Comparison of ENCODE assay signal across 8 cellular contexts in the genomic region with DNA sequence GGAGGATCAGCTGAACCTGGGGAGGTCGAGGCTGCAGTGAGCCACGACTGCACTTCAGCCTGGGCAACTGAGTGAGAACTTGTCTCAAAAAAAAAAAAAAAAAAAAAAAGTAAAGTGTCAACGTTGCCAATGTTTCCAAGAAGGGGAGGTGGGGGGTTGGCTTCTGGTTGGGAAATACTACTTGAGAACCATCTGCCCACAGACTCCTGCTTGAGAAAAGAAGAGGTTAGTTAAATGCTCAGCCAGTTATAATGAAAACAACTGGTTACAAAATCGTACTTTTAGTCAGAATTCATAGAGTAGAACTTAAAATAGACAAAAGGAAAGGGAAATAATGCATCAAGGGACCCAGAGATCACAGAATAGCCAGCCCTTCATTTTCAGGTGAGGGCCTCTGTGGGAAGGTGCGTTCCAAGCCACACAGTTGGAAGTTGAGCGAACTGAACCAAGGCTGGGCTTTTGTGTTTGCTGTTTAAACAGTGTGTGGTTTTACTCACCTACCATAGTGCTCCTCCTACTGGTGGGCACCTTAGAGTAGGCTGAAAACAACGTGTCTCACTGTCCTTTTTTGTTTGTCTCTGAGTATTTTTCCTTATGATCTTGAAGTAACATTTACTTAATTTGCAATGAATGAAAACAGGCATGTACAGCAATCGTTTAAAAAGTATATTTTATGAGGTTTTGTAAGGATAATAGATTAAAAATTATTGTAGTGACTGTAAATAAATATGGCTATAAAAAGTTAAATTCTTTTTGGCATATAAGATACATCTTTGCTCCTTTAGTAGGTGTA.
DNase-seq lines count a peak whose midpoint lies in the region; ATAC-seq and TF ChIP-seq lines count a peak whose summit lies in the region.

No MANE protein-coding gene starts in this region.

- no peaks in the 10 kb centered on the region for H3K36me3 ChIP-seq in gastroesophageal sphincter

- H3K27me3 ChIP-seq in gastroesophageal sphincter = no peaks in the 10 kb centered on the region

- peaks cover 49 to 63% (median 53%) of the 10 kb centered on the region in 3 donors for H3K4me1 Mint-ChIP-seq in IgD-negative memory B cell
- peaks cover 49% of the 10 kb centered on the region for H3K4me1 Mint-ChIP-seq in progenitor cell of endocrine pancreas (ENCODE audit: low read depth)

- WGBS in gastroesophageal sphincter (ENCODE audit: low coverage in 1 of 2), 2 donors = 16 to 18% methylated on average over 4 to 8 of the region's 8 CpGs

- H3K9me3 ChIP-seq in gastroesophageal sphincter = no peaks in the 10 kb centered on the region

- H3K9me3 Mint-ChIP-seq in IgD-negative memory B cell (no peaks in the 10 kb centered on the region), progenitor cell of endocrine pancreas (ENCODE audit: low read depth) (no peaks in the 10 kb centered on the region)

- H3K4me3 Mint-ChIP-seq in IgD-negative memory B cell = peak overlapping the region; percentile 2 to 87 (median 28)
- no peak overlapping the region for H3K4me3 Mint-ChIP-seq in progenitor cell of endocrine pancreas (ENCODE audit: low read depth)

- H3K4me3 ChIP-seq in gastroesophageal sphincter = no peak overlapping the region

- H3K36me3 Mint-ChIP-seq in IgD-negative memory B cell (no peaks in the 10 kb centered on the region), progenitor cell of endocrine pancreas (ENCODE audit: insufficient read depth) (no peaks in the 10 kb centered on the region)

- peak overlapping the region; percentile 5 to 79 (median 70) for H3K27ac Mint-ChIP-seq in IgD-negative memory B cell
- H3K27ac Mint-ChIP-seq in progenitor cell of endocrine pancreas = peak overlapping the region; percentile 77

- H3K27ac ChIP-seq in RWPE1 (peak overlapping the region; percentile 67), gastroesophageal sphincter (peak overlapping the region in 3 of 4 donors; percentile 28 to 63 (median 54))

- TF ChIP-seq EP300 in gastroesophageal sphincter (IDR thresholded peaks at IDR 0.05) = no peak

- ATAC-seq in GM21528 (IDR thresholded peaks at IDR 0.05; ENCODE audit: low FRiP score, unreplicated experiment) = peak; percentile 53
- ATAC-seq in gastroesophageal sphincter = peak; percentile 84
- ATAC-seq in HG02970 (IDR thresholded peaks at IDR 0.05; ENCODE audit: low FRiP score, unreplicated experiment) = no peak

- H3K27me3 Mint-ChIP-seq in IgD-negative memory B cell = no peaks in the 10 kb centered on the region
- no peaks in the 10 kb centered on the region for H3K27me3 Mint-ChIP-seq in progenitor cell of endocrine pancreas

- CTCF ChIA-PET in RWPE1 (lab: Yijun Ruan, JAX) = interaction anchor here (0.6 to 1.3 kb wide), 3 partner anchors 46 to 192 kb away, joined by 3 to 4 read pairs (median 3); no protein-coding TSS in a partner anchor

- TF ChIP-seq CTCF in RWPE1 (conservative IDR thresholded peaks at IDR 0.05; ENCODE audit: low read depth) = peak; percentile 92
- TF ChIP-seq CTCF in gastroesophageal sphincter (IDR thresholded peaks at IDR 0.05) = peak; percentile 75 to 80 (median 78)
- TF ChIP-seq CTCF in progenitor cell of endocrine pancreas (IDR thresholded peaks at IDR 0.05; ENCODE audit: unreplicated experiment) = peak; percentile 81

- DNase-seq in DMS153 treated with DMSO at 0.1 percent for 48 hours (lab: John Stamatoyannopoulos, UW; ENCODE audit: unreplicated experiment) (peak; percentile 77), RWPE1 (ENCODE audit: low spot score) (peak; percentile 87), progenitor cell of endocrine pancreas (ENCODE audit: low spot score, unreplicated experiment) (peak; percentile 30)
- DNase-seq in activated T-helper 1 cell treated with anti-CD3 and anti-CD28 coated beads, Interleukin-2, amount 50 U/mL, for 16 hours (ENCODE audit: low read depth in 1 of 2, low spot score in 1 of 2) = peak; percentile 22 to 48

- TF ChIP-seq POLR2A in gastroesophageal sphincter (IDR thresholded peaks at IDR 0.05) = no peak

- POLR2A ChIA-PET in RWPE1 (lab: Yijun Ruan, JAX; ENCODE audit: low non-redundant PET) = no interaction called here

- H3K4me1 ChIP-seq in gastroesophageal sphincter = peaks cover 15 to 51% (median 17%) of the 10 kb centered on the region in 3 donors

Comparison
In these comparisons a context has a peak if more than half of its experiments do, and no peak if none do; other contexts are left out.
1. DNase-seq: peak in every context shown above with its lines; median percentile 87 in RWPE1; 77 in DMS153 treated with DMSO at 0.1 percent for 48 hours; 35 in activated T-helper 1 cell treated with anti-CD3 and anti-CD28 coated beads, Interleukin-2, amount 50 U/mL, for 16 hours; 30 in progenitor cell of endocrine pancreas.